ENCODE assay signal across 9 cellular contexts in genomic region chr5:72231989-72232703, GRCh38.
DNase-seq lines count a peak whose midpoint lies in the region; ATAC-seq and TF ChIP-seq lines count a peak whose summit lies in the region.
"Had no signal": no experiment of that assay in that cellular context is flagged by ENCODE, and none has a peak within 500 bp of the region (broad histone marks: within the 10 kb centered on the region; RNA-seq: fewer than 3 reads in every experiment).

No MANE protein-coding gene starts in this region.

- H4K20me1 ChIP-seq in IMR-90 (ENCODE audit: insufficient read depth, low read length), result no peaks in the 10 kb centered on the region

- H3K9me3 ChIP-seq in IMR-90 (ENCODE audit: control insufficient read depth, insufficient read depth, low read length) (no peaks in the 10 kb centered on the region), mesenchymal stem cell (ENCODE audit: control insufficient read depth, low read length) (no peaks in the 10 kb centered on the region), tibial nerve (no peaks in the 10 kb centered on the region)

- H3K27me3 ChIP-seq in IMR-90 (ENCODE audit: control insufficient read depth, insufficient read depth, low read length) (no peaks in the 10 kb centered on the region), mesenchymal stem cell (ENCODE audit: control insufficient read depth in 1 of 2, insufficient read depth in 1 of 2, low read length in 2 of 2) (no peaks in the 10 kb centered on the region), tibial nerve (no peaks in the 10 kb centered on the region)

- H3K27ac ChIP-seq in IMR-90 (ENCODE audit: insufficient read depth, low read length), result no peak overlapping the region
- no peak overlapping the region for H3K27ac ChIP-seq in mesenchymal stem cell (ENCODE audit: low read length, poor library complexity, severe bottlenecking)
- no peak overlapping the region for H3K27ac ChIP-seq in tibial nerve

- H2BK5ac ChIP-seq in IMR-90 (ENCODE audit: low read depth, low read length, poor library complexity, severe bottlenecking) (no peak overlapping the region), mesenchymal stem cell (ENCODE audit: low read depth, low read length, poor library complexity, severe bottlenecking) (no peak overlapping the region)

- H3K4ac ChIP-seq in IMR-90 (ENCODE audit: low read depth, low read length) (no peak overlapping the region), mesenchymal stem cell (ENCODE audit: low read depth in 1 of 2, low read length in 2 of 2) (no peak overlapping the region)

- H4K5ac ChIP-seq in IMR-90 (ENCODE audit: low read depth, low read length), result no peak overlapping the region

- CTCF ChIA-PET in IMR-90 (lab: Yijun Ruan, JAX), result interaction anchor here (1.1 kb wide), 1 partner anchor 76 kb away, joined by 3 read pairs; no protein-coding TSS in a partner anchor

- H2AK5ac ChIP-seq in IMR-90 (ENCODE audit: low read depth, low read length) (no peak overlapping the region), mesenchymal stem cell (ENCODE audit: low read length, severe bottlenecking) (no peak overlapping the region)

- TF ChIP-seq CTCF in GM10266 (IDR thresholded peaks at IDR 0.05; ENCODE audit: control insufficient read depth, insufficient read depth, low read depth, missing control alignments) (no peak), IMR-90 (conservative IDR thresholded peaks at IDR 0.05; ENCODE audit: low read depth, low read length) (no peak), tibial nerve (IDR thresholded peaks at IDR 0.05) (no peak)

- H4K91ac ChIP-seq in IMR-90 (ENCODE audit: insufficient read depth, low read depth, low read length), result no peak overlapping the region
- no peak overlapping the region for H4K91ac ChIP-seq in mesenchymal stem cell (ENCODE audit: low read length)

- H3K18ac ChIP-seq in IMR-90 (ENCODE audit: low read depth, low read length) (no peak overlapping the region), mesenchymal stem cell (ENCODE audit: low read depth in 1 of 2, low read length in 2 of 2) (no peak overlapping the region)

- H2AFZ ChIP-seq in IMR-90 (replicated peaks; ENCODE audit: low read length, poor library complexity), result no peak overlapping the region
- no peak overlapping the region for H2AFZ ChIP-seq in mesenchymal stem cell (ENCODE audit: low read depth, low read length)

- no peak overlapping the region for H2BK12ac ChIP-seq in mesenchymal stem cell (ENCODE audit: low read length in 2 of 2)

- H3K23ac ChIP-seq in IMR-90 (ENCODE audit: low read depth, low read length) (no peak overlapping the region), mesenchymal stem cell (ENCODE audit: low read length in 2 of 2) (no peak overlapping the region)

- 100% methylated on average over 1 of the region's 6 CpGs; no CpG with 5 or more reads in 1 of the 2 experiments for WGBS in IMR-90 (ENCODE audit: extremely low coverage in 2 of 2, insufficient read length in 1 of 2), 2 experiments
- WGBS in mesenchymal stem cell, result 90% methylated on average over 3 of the region's 6 CpGs
- 82% methylated on average over 6 of the region's 6 CpGs for WGBS in tibial nerve, 2 donors

- TF ChIP-seq EP300 in tibial nerve (IDR thresholded peaks at IDR 0.05), result no peak

- dilution Hi-C loops in IMR-90 (cut with HindIII; ENCODE audit: low sequenced_read_pairs, unreplicated experiment), result no loop called here

- no peak for TF ChIP-seq POLR2A in IMR-90 (IDR thresholded peaks at IDR 0.05; ENCODE audit: low read depth, low read length)
- no peak for TF ChIP-seq POLR2A in tibial nerve (IDR thresholded peaks at IDR 0.05)

- DNase-seq in GM10266 (ENCODE audit: extremely low spot score) (peak; percentile 8), IMR-90 (no peak), T-helper 22 cell (ENCODE audit: low read depth) (peak; percentile 5), mesenchymal stem cell (peak; percentile 36), tibial nerve (ENCODE audit: low spot score in 2 of 2) (no peak), NCI-H1092 treated with DMSO at 0.1 percent for 48 hours (lab: John Stamatoyannopoulos, UW) (no peak), D341Med (ENCODE audit: low spot score) (no peak), iPS-NIHi7 (ENCODE audit: extremely low spot score) (no peak)
- DNase-seq: activated effector memory CD4-positive, alpha-beta T cell treated with anti-CD3 and anti-CD28 coated beads, Interleukin-2, amount 50 U/mL, for 16 hours had no signal

- no peak overlapping the region for H3K14ac ChIP-seq in IMR-90 (replicated peaks; ENCODE audit: low read depth, low read length)
- no peak overlapping the region for H3K14ac ChIP-seq in mesenchymal stem cell (ENCODE audit: low read length in 2 of 2)

- POLR2A ChIA-PET in IMR-90 (lab: Charles Lee; ENCODE audit: unreplicated experiment), result no interaction called here

- H3K36me3 ChIP-seq in IMR-90 (ENCODE audit: control insufficient read depth, insufficient read depth, low read length) (peaks cover 5% of the 10 kb centered on the region), mesenchymal stem cell (ENCODE audit: control insufficient read depth in 1 of 2, insufficient read depth in 2 of 2, low read depth in 1 of 2, low read length in 2 of 2) (peaks cover 4 to 69% of the 10 kb centered on the region in 2 experiments), tibial nerve (peaks cover 0 to 37% (median 0%) of the 10 kb centered on the region in 3 donors)

- H2BK20ac ChIP-seq in IMR-90 (ENCODE audit: low read depth, low read length), result no peak overlapping the region

- H2BK15ac ChIP-seq in IMR-90 (ENCODE audit: low read depth, low read length) (no peak overlapping the region), mesenchymal stem cell (ENCODE audit: low read depth, poor library complexity, severe bottlenecking) (no peak overlapping the region)

- H3K9me1 ChIP-seq in IMR-90 (ENCODE audit: insufficient read depth, low read length), result peaks cover 2% of the 10 kb centered on the region; the same call in 1 of the 2 replicates

- H3K4me1 ChIP-seq in IMR-90 (ENCODE audit: control insufficient read depth, insufficient read depth, low read length) (peaks cover 4% of the 10 kb centered on the region; the same call in 1 of the 2 replicates), mesenchymal stem cell (ENCODE audit: control insufficient read depth, insufficient read depth, low read depth, low read length) (no peaks in the 10 kb centered on the region), tibial nerve (peaks cover 0 to 21% (median 0%) of the 10 kb centered on the region in 4 donors)

- no peak for TF ChIP-seq RAD21 in IMR-90 (IDR thresholded peaks at IDR 0.05; ENCODE audit: low read length)

- H3K79me1 ChIP-seq in IMR-90 (ENCODE audit: low read depth in 1 of 2, low read length in 2 of 2) (peaks cover 16 to 17% of the 10 kb centered on the region in 2 experiments), mesenchymal stem cell (replicated peaks; ENCODE audit: low read length, poor library complexity, severe bottlenecking) (peaks cover 5% of the 10 kb centered on the region)

- no TSS peak for BruUV-seq in IMR-90 (replicated peaks; lab: Mats Ljungman, UMichigan)

- H2BK120ac ChIP-seq in IMR-90 (ENCODE audit: low read depth, low read length) (no peak overlapping the region), mesenchymal stem cell (ENCODE audit: low read depth, low read length) (no peak overlapping the region)

- H3K9ac ChIP-seq in IMR-90 (ENCODE audit: low read depth, low read length) (no peak overlapping the region), mesenchymal stem cell (ENCODE audit: low read length) (no peak overlapping the region)

- no peak overlapping the region for H2AK9ac ChIP-seq in IMR-90 (replicated peaks; ENCODE audit: low read depth, low read length, poor library complexity)

- no peak overlapping the region for H3K4me2 ChIP-seq in IMR-90 (ENCODE audit: low read depth, low read length)
- H3K4me2 ChIP-seq in mesenchymal stem cell (ENCODE audit: low read length, poor library complexity, severe bottlenecking), result no peak overlapping the region

- intact Hi-C loops in IMR-90 (cut with micrococcal nuclease), result no loop called here

- H3K4me3 ChIP-seq in IMR-90 (ENCODE audit: insufficient read depth, low read depth, low read length), result no peak overlapping the region
- H3K4me3 ChIP-seq in mesenchymal stem cell (ENCODE audit: insufficient read depth in 1 of 2, low read depth in 1 of 2, low read length in 2 of 2), result no peak overlapping the region
- no peak overlapping the region for H3K4me3 ChIP-seq in tibial nerve

- H3K56ac ChIP-seq in IMR-90 (ENCODE audit: extremely low read depth, insufficient read depth, low read length), result no peak overlapping the region

- ATAC-seq in IMR-90 (ENCODE audit: low read depth), result no peak

- H4K8ac ChIP-seq in IMR-90 (ENCODE audit: low read depth in 2 of 2, low read length in 2 of 2) (no peak overlapping the region; a peak in 1 of 4 replicates), mesenchymal stem cell (ENCODE audit: low read length) (no peak overlapping the region)

- in situ Hi-C loops in IMR-90 (cut with MboI; ENCODE audit: low sequenced_read_pairs), result no loop called here

TF ChIP-seq in IMR-90, 13 proteins besides CTCF, POLR2A, EP300 and RAD21:
- TF ChIP-seq CEBPB (IDR thresholded peaks at IDR 0.05; ENCODE audit: low read depth, low read length) (peak; percentile 18; the same call in 1 of the 2 replicates), NFE2L2 (IDR thresholded peaks at IDR 0.05; ENCODE audit: low read depth, low read length) (no peak)
TF ChIP-seq in IMR-90: peak in this region for 1.

Comparison
In these comparisons a context has a peak if more than half of its experiments do, and no peak if none do; other contexts are left out.
1. DNase-seq: peak in GM10266 (single experiment), T-helper 22 cell (single experiment) and mesenchymal stem cell (single experiment); none in IMR-90 (single experiment), tibial nerve (0 of 2), NCI-H1092 treated with DMSO at 0.1 percent for 48 hours (single experiment), D341Med (single experiment) and iPS-NIHi7 (single experiment).